ENCODE assay signal across 10 cellular contexts in genomic region chr10:101087376-101087775, GRCh38. TPM values are rescaled to one million over a fixed set of nuclear protein-coding genes. Genes with fewer than 3 reads are reported as not detected.
"Had no signal": no experiment of that assay in that cellular context is flagged by ENCODE, and none has a peak within 500 bp of the region (broad histone marks: within the 10 kb centered on the region; RNA-seq: fewer than 3 reads in every experiment).

No MANE protein-coding gene starts in this region.

- H3K9me3 ChIP-seq: HAP-1 had no signal

- H3K27ac ChIP-seq: GM23248 had no signal

- H3K4me3 ChIP-seq: GM23248, GM23338, HAP-1 had no signal

- DNase-seq: GM23248, GOT3, H7, H9, HCEC 1CT, HFFc6 had no signal

- H3K36me3 ChIP-seq: HAP-1 had no signal

- H3K9me3 Mint-ChIP-seq: GM23338, H9, HFFc6 had no signal

- H3K4me1 ChIP-seq: HAP-1 had no signal

- H3K4me3 Mint-ChIP-seq: GM23338, H9, HFFc6 had no signal

- H3K27ac Mint-ChIP-seq: GM23338, H9, HFFc6 had no signal

- H3K4me1 Mint-ChIP-seq: GM23338, H9 had no signal

RNA-seq across cellular contexts. Expression of gene TLX1, which starts 43.7 kb away (rescaled TPM):
- total RNA-seq: GM23248, GM23338, H1, H4, H7, H9, HFFc6 had no signal
